In genomic region chr4:38313175-38313574, GRCh38 we compare ENCODE assay signal across 19 cellular contexts.
DNase-seq lines count a peak whose midpoint lies in the region; ATAC-seq and TF ChIP-seq lines count a peak whose summit lies in the region.
"Had no signal": no experiment of that assay in that cellular context is flagged by ENCODE, and none has a peak within 500 bp of the region (broad histone marks: within the 10 kb centered on the region; RNA-seq: fewer than 3 reads in every experiment).

No MANE protein-coding gene starts in this region.

- no peaks in the 10 kb centered on the region for H3K9me3 ChIP-seq in esophagus (ENCODE audit: control insufficient read depth in 2 of 2, insufficient read depth in 1 of 2, low read depth in 1 of 2, low read length in 1 of 2)
- H3K9me3 ChIP-seq in upper lobe of right lung = no peaks in the 10 kb centered on the region
- H3K9me3 ChIP-seq: A549 had no signal

- H3K4me3 Mint-ChIP-seq in activated naive CD4-positive, alpha-beta T cell treated with anti-CD3 and anti-CD28 coated beads, Interleukin-2, amount 50 U/mL, for 24 hours = no peak overlapping the region
- H3K4me3 Mint-ChIP-seq: activated T-cell treated with anti-CD3 and anti-CD28 coated beads, Interleukin-2, amount 50 U/mL, for 4 hours; CD8-positive, alpha-beta memory T cell; nephron progenitor cell had no signal

- H3K36me3 ChIP-seq in esophagus (ENCODE audit: control insufficient read depth in 2 of 2, insufficient read depth in 2 of 2, low read length in 1 of 2) = no peaks in the 10 kb centered on the region
- no peaks in the 10 kb centered on the region for H3K36me3 ChIP-seq in upper lobe of right lung

- peaks cover 3% of the 10 kb centered on the region for H3K36me3 Mint-ChIP-seq in activated naive CD4-positive, alpha-beta T cell treated with anti-CD3 and anti-CD28 coated beads, Interleukin-2, amount 50 U/mL, for 24 hours
- peaks cover 12 to 16% of the 10 kb centered on the region in 2 donors for H3K36me3 Mint-ChIP-seq in activated naive CD4-positive, alpha-beta T cell treated with anti-CD3 and anti-CD28 coated beads, Interleukin-2, amount 50 U/mL, for 72 hours

- 47 to 51% methylated on average over 5 of the region's 5 CpGs for WGBS in esophagus, 2 donors

- no peak for TF ChIP-seq CTCF in upper lobe of right lung (IDR thresholded peaks at IDR 0.05)

- H3K4me1 ChIP-seq in esophagus (ENCODE audit: control insufficient read depth in 2 of 2, insufficient read depth in 2 of 2, low read length in 1 of 2) = peaks cover 0 to 8% of the 10 kb centered on the region in 2 donors
- H3K4me1 ChIP-seq in upper lobe of right lung = peaks cover 2% of the 10 kb centered on the region

- H3K27me3 Mint-ChIP-seq in activated naive CD4-positive, alpha-beta T cell treated with anti-CD3 and anti-CD28 coated beads, Interleukin-2, amount 50 U/mL, for 24 hours = no peaks in the 10 kb centered on the region
- H3K27me3 Mint-ChIP-seq: CD8-positive, alpha-beta memory T cell had no signal

- H3K27me3 ChIP-seq in esophagus (ENCODE audit: control insufficient read depth in 1 of 2, insufficient read depth in 2 of 2, low read length in 2 of 2) = no peaks in the 10 kb centered on the region
- H3K27me3 ChIP-seq in upper lobe of right lung = no peaks in the 10 kb centered on the region

- no peak for DNase-seq in activated naive CD4-positive, alpha-beta T cell treated with anti-CD3 and anti-CD28 coated beads, Interleukin-2, amount 50 U/mL, for 72 hours (ENCODE audit: low spot score in 2 of 2)
- DNase-seq in NCI-H69 (lab: John Stamatoyannopoulos, UW) (peak; percentile 85), upper lobe of right lung (no peak), epidermal melanocyte (ENCODE audit: insufficient read length, low spot score) (no peak)
- DNase-seq: activated CD4-positive, alpha-beta T cell treated with anti-CD3 and anti-CD28 coated beads for 48 hours; activated T-cell treated with anti-CD3 and anti-CD28 coated beads, Interleukin-2, amount 50 U/mL, for 4 hours; amygdala; CD8-positive, alpha-beta memory T cell; cortex of kidney; NCI-H446; nephron progenitor cell; Right ventricle myocardium superior; T-helper 9 cell had no signal

- H3K4me1 Mint-ChIP-seq in activated naive CD4-positive, alpha-beta T cell treated with anti-CD3 and anti-CD28 coated beads, Interleukin-2, amount 50 U/mL, for 24 hours = peaks cover 47% of the 10 kb centered on the region

- H3K9me3 Mint-ChIP-seq in activated naive CD4-positive, alpha-beta T cell treated with anti-CD3 and anti-CD28 coated beads, Interleukin-2, amount 50 U/mL, for 24 hours = no peaks in the 10 kb centered on the region
- peaks cover 0 to 15% of the 10 kb centered on the region in 2 donors for H3K9me3 Mint-ChIP-seq in activated naive CD4-positive, alpha-beta T cell treated with anti-CD3 and anti-CD28 coated beads, Interleukin-2, amount 50 U/mL, for 72 hours
- H3K9me3 Mint-ChIP-seq: CD8-positive, alpha-beta memory T cell had no signal

- H3K4me3 ChIP-seq in esophagus (ENCODE audit: low read depth in 1 of 2, low read length in 2 of 2) (no peak overlapping the region), upper lobe of right lung (no peak overlapping the region)
- H3K4me3 ChIP-seq: A549, K562 had no signal

- no peak for ATAC-seq in activated naive CD4-positive, alpha-beta T cell treated with anti-CD3 and anti-CD28 coated beads, Interleukin-2, amount 50 U/mL, for 72 hours
- ATAC-seq in upper lobe of right lung (peak; percentile 33), HG02970 (IDR thresholded peaks at IDR 0.05; ENCODE audit: low FRiP score, unreplicated experiment) (no peak), GM21737 (IDR thresholded peaks at IDR 0.05; ENCODE audit: unreplicated experiment) (no peak)
- ATAC-seq: A549; activated T-cell treated with anti-CD3 and anti-CD28 coated beads, Interleukin-2, amount 50 U/mL, for 4 hours; K562 had no signal

- peak overlapping the region; percentile 71 for H3K27ac Mint-ChIP-seq in activated naive CD4-positive, alpha-beta T cell treated with anti-CD3 and anti-CD28 coated beads, Interleukin-2, amount 50 U/mL, for 24 hours
- no peak overlapping the region for H3K27ac Mint-ChIP-seq in activated naive CD4-positive, alpha-beta T cell treated with anti-CD3 and anti-CD28 coated beads, Interleukin-2, amount 50 U/mL, for 72 hours
- H3K27ac Mint-ChIP-seq: nephron progenitor cell had no signal

- H3K27ac ChIP-seq in esophagus (ENCODE audit: low read depth in 2 of 2, low read length in 1 of 2) = peak overlapping the region; percentile 91 to 96
- H3K27ac ChIP-seq in upper lobe of right lung = no peak overlapping the region

- intact Hi-C loops in upper lobe of right lung (cut with DNase I) = no loop called here
